8 cellular contexts compared by ENCODE assay signal in genomic region chr7:150876817-150877526, GRCh38. TPM values are rescaled to one million over a fixed set of nuclear protein-coding genes. Genes with fewer than 3 reads are reported as not detected.
DNase-seq lines count a peak whose midpoint lies in the region; ATAC-seq and TF ChIP-seq lines count a peak whose summit lies in the region.

No MANE protein-coding gene starts in this region.

- TF ChIP-seq EP300 in esophagus muscularis mucosa (IDR thresholded peaks at IDR 0.05) = no peak

- H3K27ac ChIP-seq in CD4-positive, alpha-beta T cell (ENCODE audit: low read depth, low read length) = no peak overlapping the region
- H3K27ac ChIP-seq in HL-60 (replicated peaks) = no peak overlapping the region
- peak overlapping the region in 1 of 4 donors; percentile 13 for H3K27ac ChIP-seq in esophagus muscularis mucosa (replicated peaks in 1 of 4)

- H3K4me1 ChIP-seq in esophagus muscularis mucosa = peaks cover 5 to 17% (median 13%) of the 10 kb centered on the region in 4 donors

- H3K27me3 ChIP-seq in CD4-positive, alpha-beta T cell (ENCODE audit: control insufficient read depth, insufficient read depth, low read length) = no peaks in the 10 kb centered on the region
- no peaks in the 10 kb centered on the region for H3K27me3 ChIP-seq in HL-60 (ENCODE audit: insufficient read depth, poor library complexity, severe bottlenecking)
- H3K27me3 ChIP-seq in esophagus muscularis mucosa = no peaks in the 10 kb centered on the region

- peaks cover 7% of the 10 kb centered on the region for H3K9me3 Mint-ChIP-seq in CD4-positive, alpha-beta T cell
- H3K9me3 Mint-ChIP-seq in naive B cell (peaks cover 12 to 35% (median 26%) of the 10 kb centered on the region in 7 donors), type B pancreatic cell (no peaks in the 10 kb centered on the region)

- ATAC-seq in CD4-positive, alpha-beta T cell (ENCODE audit: poor library complexity) = peak; percentile 74
- ATAC-seq in naive B cell (ENCODE audit: low read depth in 2 of 2) (peak; percentile 14 to 48), HG03039 (IDR thresholded peaks at IDR 0.05; ENCODE audit: unreplicated experiment) (no peak)

- H3K27ac Mint-ChIP-seq in CD4-positive, alpha-beta T cell = no peak overlapping the region
- H3K27ac Mint-ChIP-seq in naive B cell = no peak overlapping the region
- peak overlapping the region; percentile 14 for H3K27ac Mint-ChIP-seq in type B pancreatic cell

- TF ChIP-seq CTCF in CD4-positive, alpha-beta T cell (IDR thresholded peaks at IDR 0.05) = peak; percentile 42
- peak; percentile 24 for TF ChIP-seq CTCF in HL-60 (IDR thresholded peaks at IDR 0.05; ENCODE audit: insufficient read depth, low read length)
- peak in 2 of 3 experiments; percentile 23 to 43 for TF ChIP-seq CTCF in esophagus muscularis mucosa (IDR thresholded peaks at IDR 0.05)
- peak; percentile 75 for TF ChIP-seq CTCF in type B pancreatic cell (conservative IDR thresholded peaks at IDR 0.05)

- peaks cover 25% of the 10 kb centered on the region for H3K9me3 ChIP-seq in CD4-positive, alpha-beta T cell (ENCODE audit: control insufficient read depth, low read length)
- H3K9me3 ChIP-seq in esophagus muscularis mucosa = peaks cover 0 to 23% (median 18%) of the 10 kb centered on the region in 4 donors

- no peak overlapping the region for H3K4me3 Mint-ChIP-seq in CD4-positive, alpha-beta T cell
- H3K4me3 Mint-ChIP-seq in naive B cell = peak overlapping the region in 1 of 8 donors; percentile 37
- H3K4me3 Mint-ChIP-seq in type B pancreatic cell = peak overlapping the region; percentile 64

- POLR2A ChIA-PET in CD4-positive, alpha-beta T cell (lab: Charles Lee) = interaction anchor here (0.6 to 1.2 kb wide), 3 partner anchors 31 to 435 kb away, joined by 3 to 4 read pairs (median 4); no protein-coding TSS in a partner anchor

- CTCF ChIA-PET in CD4-positive, alpha-beta T cell (lab: Charles Lee) = interaction anchor here (0.6 to 1.0 kb wide), 4 partner anchors 10 to 430 kb away, joined by 3 to 5 read pairs (median 3); partner anchors contain the start of gene GIMAP1

- no peak for TF ChIP-seq POLR2A in esophagus muscularis mucosa (IDR thresholded peaks at IDR 0.05; ENCODE audit: low read depth)

- H3K4me1 Mint-ChIP-seq in CD4-positive, alpha-beta T cell (ENCODE audit: low read depth) = peaks cover 24% of the 10 kb centered on the region
- H3K4me1 Mint-ChIP-seq in naive B cell = peaks cover 3 to 20% (median 16%) of the 10 kb centered on the region in 3 donors
- peaks cover 4% of the 10 kb centered on the region for H3K4me1 Mint-ChIP-seq in type B pancreatic cell (ENCODE audit: unreplicated experiment)

- H3K27me3 Mint-ChIP-seq in CD4-positive, alpha-beta T cell = peaks cover under 1% of the 10 kb centered on the region
- H3K27me3 Mint-ChIP-seq in naive B cell (peaks cover 8 to 42% (median 29%) of the 10 kb centered on the region in 3 donors), type B pancreatic cell (peaks cover 19% of the 10 kb centered on the region)

- H3K36me3 ChIP-seq in esophagus muscularis mucosa = no peaks in the 10 kb centered on the region

- peak; percentile 27 to 58 (median 40) for DNase-seq in CD4-positive, alpha-beta T cell
- peak; percentile 45 to 66 for DNase-seq in HL-60 (ENCODE audit: low read depth in 1 of 2, low spot score in 1 of 2)
- peak; percentile 88 to 89 for DNase-seq in NCI-H526 (lab: John Stamatoyannopoulos, UW)
- DNase-seq in activated CD8-positive, alpha-beta memory T cell treated with anti-CD3 and anti-CD28 coated beads for 4 hours (ENCODE audit: low read depth in 2 of 2) = peak; percentile 1 to 13
- DNase-seq in esophagus muscularis mucosa (ENCODE audit: extremely low spot score) = peak; percentile 90
- no peak for DNase-seq in naive B cell
- DNase-seq in type B pancreatic cell (ENCODE audit: extremely low spot score, unreplicated experiment) = no peak

- WGBS in esophagus muscularis mucosa = 4% methylated on average over 15 of the region's 19 CpGs

- intact Hi-C loops in CD4-positive, alpha-beta T cell (cut with DNase I, micrococcal nuclease) = loop anchor here in 1 of 2 experiments (5.0 to 10.0 kb wide), 3 partner anchors 100 to 590 kb away; no protein-coding TSS in a partner anchor
- intact Hi-C loops in esophagus muscularis mucosa (cut with DNase I) = loop anchor here (10.0 kb wide), 1 partner anchor 102 kb away; no protein-coding TSS in a partner anchor

- H3K4me3 ChIP-seq in HL-60 (replicated peaks; ENCODE audit: insufficient read depth, low read length) (no peak overlapping the region), esophagus muscularis mucosa (peak overlapping the region in 1 of 4 donors; percentile 25)

- no peaks in the 10 kb centered on the region for H3K36me3 Mint-ChIP-seq in CD4-positive, alpha-beta T cell (ENCODE audit: low read depth)
- peaks cover 7 to 23% of the 10 kb centered on the region in 2 donors for H3K36me3 Mint-ChIP-seq in naive B cell
- no peaks in the 10 kb centered on the region for H3K36me3 Mint-ChIP-seq in type B pancreatic cell

RNA-seq across cellular contexts. Expression of gene AOC1, which starts 24.7 kb away (rescaled TPM):
- total RNA-seq in CD4-positive, alpha-beta T cell = not detected
- total RNA-seq in esophagus muscularis mucosa = under 1 TPM in 3 of 4 donors, not detected in 1; 0.23 to 0.45 (median 0.33) TPM
- polyA plus RNA-seq in naive B cell (ENCODE audit: low read depth in 6 of 6) = not detected
- 21.4 and 26.2 TPM in 2 replicates for total RNA-seq in type B pancreatic cell (ENCODE audit: low replicate concordance)

Comparison
In these comparisons a context has a peak if more than half of its experiments do, and no peak if none do; other contexts are left out.
1. DNase-seq: peak in CD4-positive, alpha-beta T cell (10 of 10), HL-60 (2 of 2), NCI-H526 (2 of 2), activated CD8-positive, alpha-beta memory T cell treated with anti-CD3 and anti-CD28 coated beads for 4 hours (2 of 2) and esophagus muscularis mucosa (single experiment); none in naive B cell (single experiment) and type B pancreatic cell (single experiment).
2. CTCF ChIP-seq: peak in every context shown above with its lines; median percentile 75 in type B pancreatic cell; 42 in CD4-positive, alpha-beta T cell; 33 in esophagus muscularis mucosa; 24 in HL-60.
3. RNA of gene AOC1, which starts 24.7 kb away (total RNA-seq): 21.4 to 26.2 TPM in type B pancreatic cell; 0.23 to 0.45 TPM in esophagus muscularis mucosa and not detected in CD4-positive, alpha-beta T cell; every median in the first group is over 10 times any median in the second.